15 cellular contexts compared by ENCODE assay signal in genomic region chr9:13444272-13444608, GRCh38.
DNase-seq lines count a peak whose midpoint lies in the region; ATAC-seq and TF ChIP-seq lines count a peak whose summit lies in the region.
"Had no signal": no experiment of that assay in that cellular context is flagged by ENCODE, and none has a peak within 500 bp of the region (broad histone marks: within the 10 kb centered on the region; RNA-seq: fewer than 3 reads in every experiment).

No MANE protein-coding gene starts in this region.

- no peak overlapping the region for H3K4me3 Mint-ChIP-seq in nephron
- H3K4me3 Mint-ChIP-seq in activated T-helper 17 cell treated with anti-CD3 and anti-CD28 coated beads, Interleukin-2, amount 50 U/mL, for 72 hours = no peak overlapping the region
- H3K4me3 Mint-ChIP-seq: activated CD4-positive, alpha-beta T cell treated with anti-CD3 and anti-CD28 coated beads for 36 hours; CD4-positive, alpha-beta memory T cell; IgD-negative memory B cell; stimulated activated naive B cell treated with anti-CD40 and anti-IgM and Interleukin-4, amounts not matched to agents 10 μg/mL and 1 μg/mL and 100 μg/mL, for 72 hours had no signal

- peak overlapping the region; percentile 79 for H3K27ac ChIP-seq in left ventricle myocardium inferior (replicated peaks)
- no peak overlapping the region for H3K27ac ChIP-seq in mammary epithelial cell (ENCODE audit: insufficient read depth, low read depth, low read length)
- no peak overlapping the region for H3K27ac ChIP-seq in aorta (ENCODE audit: low read depth in 1 of 2, low read length in 2 of 2)
- H3K27ac ChIP-seq in tibial nerve = peak overlapping the region in 2 of 4 donors; percentile 45 to 69

- peak overlapping the region; percentile 76 for H3K4me2 ChIP-seq in mammary epithelial cell (ENCODE audit: insufficient read depth, low read depth, low read length)

- no peaks in the 10 kb centered on the region for H3K9me3 ChIP-seq in left ventricle myocardium inferior (replicated peaks)
- no peaks in the 10 kb centered on the region for H3K9me3 ChIP-seq in mammary epithelial cell (replicated peaks; ENCODE audit: insufficient read depth, low read length)
- H3K9me3 ChIP-seq in aorta (ENCODE audit: control insufficient read depth, low read length) = no peaks in the 10 kb centered on the region
- H3K9me3 ChIP-seq in tibial nerve = no peaks in the 10 kb centered on the region

- H3K27me3 ChIP-seq in left ventricle myocardium inferior (ENCODE audit: low read depth) (no peaks in the 10 kb centered on the region), mammary epithelial cell (ENCODE audit: insufficient read depth, low read length) (no peaks in the 10 kb centered on the region), aorta (ENCODE audit: control insufficient read depth in 1 of 2, insufficient read depth in 2 of 2, low read length in 1 of 2) (no peaks in the 10 kb centered on the region), tibial nerve (no peaks in the 10 kb centered on the region)

- no peaks in the 10 kb centered on the region for H3K79me2 ChIP-seq in mammary epithelial cell (ENCODE audit: insufficient read depth, low read length)

- no peaks in the 10 kb centered on the region for H3K36me3 ChIP-seq in left ventricle myocardium inferior
- no peaks in the 10 kb centered on the region for H3K36me3 ChIP-seq in mammary epithelial cell (ENCODE audit: insufficient read depth, low read length)
- H3K36me3 ChIP-seq in aorta (ENCODE audit: control insufficient read depth in 1 of 2, insufficient read depth in 2 of 2, low read length in 1 of 2) = no peaks in the 10 kb centered on the region
- no peaks in the 10 kb centered on the region for H3K36me3 ChIP-seq in tibial nerve

- peak overlapping the region; percentile 6 to 90 (median 69) for H3K27ac Mint-ChIP-seq in nephron
- H3K27ac Mint-ChIP-seq in activated T-helper 17 cell treated with anti-CD3 and anti-CD28 coated beads, Interleukin-2, amount 50 U/mL, for 72 hours = no peak overlapping the region
- H3K27ac Mint-ChIP-seq: activated CD4-positive, alpha-beta T cell treated with anti-CD3 and anti-CD28 coated beads for 36 hours; CD4-positive, alpha-beta memory T cell; IgD-negative memory B cell; stimulated activated naive B cell treated with anti-CD40 and anti-IgM and Interleukin-4, amounts not matched to agents 10 μg/mL and 1 μg/mL and 100 μg/mL, for 72 hours had no signal

- CTCF ChIA-PET in mammary epithelial cell (lab: Charles Lee; ENCODE audit: low non-redundant PET) = no interaction called here

- TF ChIP-seq POLR2A in tibial nerve (IDR thresholded peaks at IDR 0.05) = no peak

- no peaks in the 10 kb centered on the region for H3K36me3 Mint-ChIP-seq in nephron (ENCODE audit: low read depth)
- H3K36me3 Mint-ChIP-seq in activated T-helper 17 cell treated with anti-CD3 and anti-CD28 coated beads, Interleukin-2, amount 50 U/mL, for 72 hours (ENCODE audit: low read depth) = no peaks in the 10 kb centered on the region
- H3K36me3 Mint-ChIP-seq: CD4-positive, alpha-beta memory T cell; IgD-negative memory B cell; stimulated activated naive B cell treated with anti-CD40 and anti-IgM and Interleukin-4, amounts not matched to agents 10 μg/mL and 1 μg/mL and 100 μg/mL, for 72 hours had no signal

- WGBS in mammary epithelial cell (ENCODE audit: low coverage, missing lambda C conversion rate) = 59% methylated on average over 5 of the region's 5 CpGs
- WGBS in aorta, 2 donors = 22 to 27% methylated on average over 5 of the region's 5 CpGs
- 57 to 60% methylated on average over 5 of the region's 5 CpGs for WGBS in tibial nerve, 2 donors

- intact Hi-C loops in left ventricle myocardium inferior (cut with micrococcal nuclease) (loop anchor here (10.0 kb wide), 1 partner anchor 241 kb away; no protein-coding TSS in a partner anchor), Right ventricle myocardium superior (cut with DNase I) (no loop called here), mammary epithelial cell (cut with micrococcal nuclease) (loop anchor here (10.0 kb wide), 1 partner anchor 631 kb away; no protein-coding TSS in a partner anchor), aorta (cut with DNase I) (loop anchor here in 1 of 2 donors (10.0 kb wide), 1 partner anchor 131 kb away; no protein-coding TSS in a partner anchor)

- DNase-seq in left ventricle myocardium inferior (no peak), Right ventricle myocardium superior (no peak), mammary epithelial cell (no peak), aorta (no peak), tibial nerve (ENCODE audit: low spot score in 2 of 2) (no peak)
- DNase-seq: activated CD4-positive, alpha-beta T cell treated with anti-CD3 and anti-CD28 coated beads for 36 hours; CD4-positive, alpha-beta memory T cell; effector CD4-positive, alpha-beta T cell; left cardiac atrium; posterior cingulate gyrus; stimulated activated naive B cell treated with anti-CD40 and anti-IgM and Interleukin-4, amounts not matched to agents 10 μg/mL and 1 μg/mL and 100 μg/mL, for 72 hours had no signal

- H3K9me3 Mint-ChIP-seq in nephron = no peaks in the 10 kb centered on the region
- H3K9me3 Mint-ChIP-seq in activated T-helper 17 cell treated with anti-CD3 and anti-CD28 coated beads, Interleukin-2, amount 50 U/mL, for 72 hours = no peaks in the 10 kb centered on the region

- H3K4me1 Mint-ChIP-seq in nephron = peaks cover 70% of the 10 kb centered on the region
- no peaks in the 10 kb centered on the region for H3K4me1 Mint-ChIP-seq in activated T-helper 17 cell treated with anti-CD3 and anti-CD28 coated beads, Interleukin-2, amount 50 U/mL, for 72 hours
- H3K4me1 Mint-ChIP-seq: activated CD4-positive, alpha-beta T cell treated with anti-CD3 and anti-CD28 coated beads for 36 hours; CD4-positive, alpha-beta memory T cell; IgD-negative memory B cell; stimulated activated naive B cell treated with anti-CD40 and anti-IgM and Interleukin-4, amounts not matched to agents 10 μg/mL and 1 μg/mL and 100 μg/mL, for 72 hours had no signal

- TF ChIP-seq CTCF in left ventricle myocardium inferior (IDR thresholded peaks at IDR 0.05; ENCODE audit: borderline replicate concordance) (no peak), mammary epithelial cell (conservative IDR thresholded peaks at IDR 0.05 in 1 of 2, IDR thresholded peaks at IDR 0.05 in 1 of 2; ENCODE audit: extremely low read depth in 1 of 2, insufficient read depth in 1 of 2, low read depth in 1 of 2, low read length in 2 of 2) (no peak), nephron (IDR thresholded peaks at IDR 0.05; ENCODE audit: unreplicated experiment in 3 of 3) (no peak), tibial nerve (IDR thresholded peaks at IDR 0.05) (no peak)

- H3K4me1 ChIP-seq in left ventricle myocardium inferior (peaks cover 60% of the 10 kb centered on the region), mammary epithelial cell (ENCODE audit: insufficient read depth, low read length) (peaks cover 5% of the 10 kb centered on the region), aorta (ENCODE audit: control insufficient read depth in 1 of 2, insufficient read depth in 2 of 2, low read length in 2 of 2) (peaks cover 0 to 2% of the 10 kb centered on the region in 2 donors), tibial nerve (peaks cover 0 to 42% (median 0%) of the 10 kb centered on the region in 4 donors)

- ATAC-seq in Right ventricle myocardium superior (ENCODE audit: poor library complexity) (no peak), aorta (ENCODE audit: low FRiP score) (no peak), HG03097 (IDR thresholded peaks at IDR 0.05; ENCODE audit: low FRiP score, unreplicated experiment) (no peak)
- no peak for ATAC-seq in activated T-helper 17 cell treated with anti-CD3 and anti-CD28 coated beads, Interleukin-2, amount 50 U/mL, for 72 hours (replicated peaks)
- ATAC-seq: activated CD4-positive, alpha-beta T cell treated with anti-CD3 and anti-CD28 coated beads for 36 hours; stimulated activated naive B cell treated with anti-CD40 and anti-IgM and Interleukin-4, amounts not matched to agents 10 μg/mL and 1 μg/mL and 100 μg/mL, for 72 hours had no signal

- BruUV-seq in mammary epithelial cell (replicated peaks; lab: Mats Ljungman, UMichigan) = no TSS peak

- no peak for TF ChIP-seq EP300 in tibial nerve (IDR thresholded peaks at IDR 0.05)

- in situ Hi-C loops in mammary epithelial cell (cut with MboI; ENCODE audit: low sequenced_read_pairs in 2 of 2) = loop anchor here (25.0 kb wide), 2 partner anchors 243 to 643 kb away; no protein-coding TSS in a partner anchor

- H3K4me3 ChIP-seq in left ventricle myocardium inferior = peak overlapping the region; percentile 40
- H3K4me3 ChIP-seq in mammary epithelial cell (replicated peaks in 1 of 3; ENCODE audit: insufficient read depth in 1 of 3, low read depth in 2 of 3, low read length in 3 of 3) = peak overlapping the region in 2 of 3 experiments; percentile 15 to 29
- peak overlapping the region; percentile 43 to 84 for H3K4me3 ChIP-seq in aorta (ENCODE audit: low read length in 2 of 2)
- peak overlapping the region in 2 of 4 donors; percentile 17 to 44 for H3K4me3 ChIP-seq in tibial nerve

- no peaks in the 10 kb centered on the region for H3K27me3 Mint-ChIP-seq in nephron (ENCODE audit: low read depth)
- H3K27me3 Mint-ChIP-seq in activated T-helper 17 cell treated with anti-CD3 and anti-CD28 coated beads, Interleukin-2, amount 50 U/mL, for 72 hours = no peaks in the 10 kb centered on the region
- H3K27me3 Mint-ChIP-seq: activated CD4-positive, alpha-beta T cell treated with anti-CD3 and anti-CD28 coated beads for 36 hours; IgD-negative memory B cell; stimulated activated naive B cell treated with anti-CD40 and anti-IgM and Interleukin-4, amounts not matched to agents 10 μg/mL and 1 μg/mL and 100 μg/mL, for 72 hours had no signal

- H3K9ac ChIP-seq in mammary epithelial cell (ENCODE audit: insufficient read depth, low read length) = no peak overlapping the region

- peak overlapping the region; percentile 75 for H2AFZ ChIP-seq in mammary epithelial cell (ENCODE audit: low read depth, low read length)

- no peaks in the 10 kb centered on the region for H4K20me1 ChIP-seq in mammary epithelial cell (ENCODE audit: insufficient read depth, low read length)

- dilution Hi-C loops in mammary epithelial cell (cut with HindIII; ENCODE audit: low sequenced_read_pairs) = loop anchor here (25.0 kb wide), 1 partner anchor 993 kb away; no protein-coding TSS in a partner anchor
